28 cellular contexts compared by ENCODE assay signal in genomic region chr6:163753430-163753829, GRCh38.
"Had no signal": no experiment of that assay in that cellular context is flagged by ENCODE, and none has a peak within 500 bp of the region (broad histone marks: within the 10 kb centered on the region; RNA-seq: fewer than 3 reads in every experiment).

No MANE protein-coding gene starts in this region.

- H3K36me3 Mint-ChIP-seq: mesothelial cell of epicardium had no signal

- H3K27ac ChIP-seq: colonic mucosa, hepatocyte, left lung, ovary, psoas muscle, sigmoid colon, skin epidermis, suprapubic skin, transverse colon, vagina had no signal

- H3K36me3 ChIP-seq: colonic mucosa, left lung, ovary, sigmoid colon, suprapubic skin, transverse colon, vagina had no signal

- H3K79me2 ChIP-seq: hepatocyte had no signal

- H3K4me3 ChIP-seq: colonic mucosa, hepatocyte, left lung, mucosa of descending colon, ovary, psoas muscle, sigmoid colon, skin epidermis, suprapubic skin, transverse colon, vagina had no signal

- H3K4me1 ChIP-seq: colonic mucosa, sigmoid colon, transverse colon, vagina had no signal

- H3K9me3 Mint-ChIP-seq: dendritic cell treated with granulocyte-macrophage colony-stimulating factor and Interleukin-4, amounts not matched to agents 40 ng/mL and 50 ng/mL, for 4 days had no signal

- H3K27me3 ChIP-seq: colonic mucosa, hepatocyte, left lung, ovary, sigmoid colon, suprapubic skin, transverse colon, vagina had no signal

- H2AFZ ChIP-seq: hepatocyte had no signal

- H3K4me3 Mint-ChIP-seq: dendritic cell treated with granulocyte-macrophage colony-stimulating factor and Interleukin-4, amounts not matched to agents 40 ng/mL and 50 ng/mL, for 4 days; mesothelial cell of epicardium; naive thymus-derived CD4-positive, alpha-beta T cell; stimulated activated naive CD8-positive, alpha-beta T cell treated with anti-CD3 and anti-CD28 coated beads, Interleukin-15, amount 100 ng/mL, for 72 hours had no signal

- ATAC-seq: left cardiac atrium; left lung; mucosa of descending colon; naive thymus-derived CD4-positive, alpha-beta T cell; psoas muscle; right cardiac atrium; stimulated activated naive CD8-positive, alpha-beta T cell treated with anti-CD3 and anti-CD28 coated beads, Interleukin-15, amount 100 ng/mL, for 72 hours had no signal

- FAIRE-seq: endometrium, frontal cortex, kidney had no signal

- H3K9me3 ChIP-seq: colonic mucosa, mucosa of descending colon, ovary, psoas muscle, sigmoid colon, transverse colon, vagina had no signal

- H3K4me2 ChIP-seq: hepatocyte had no signal

- H3K27ac Mint-ChIP-seq: mesothelial cell of epicardium; naive thymus-derived CD4-positive, alpha-beta T cell; stimulated activated naive CD8-positive, alpha-beta T cell treated with anti-CD3 and anti-CD28 coated beads, Interleukin-15, amount 100 ng/mL, for 72 hours had no signal

- DNase-seq: colonic mucosa; effector memory CD4-positive, alpha-beta T cell; erythroblast; kidney; left cardiac atrium; left lung; mesenchymal stem cell; mucosa of descending colon; naive thymus-derived CD4-positive, alpha-beta T cell; occipital lobe; ovary; posterior cingulate gyrus; psoas muscle; right cardiac atrium; sigmoid colon; stimulated activated CD4-positive, alpha-beta T cell treated with anti-CD3 and anti-CD28 coated beads, Interleukin-15, amount 100 ng/mL, for 24 hours; stimulated activated CD4-positive, alpha-beta T cell treated with anti-CD3 and anti-CD28 coated beads, Interleukin-2, amount 100 ng/mL, for 48 hours; stimulated activated naive CD4-positive, alpha-beta T cell; stimulated activated naive CD8-positive, alpha-beta T cell treated with anti-CD3 and anti-CD28 coated beads, Interleukin-15, amount 100 ng/mL, for 72 hours; transverse colon had no signal
